In genomic region chr1:110878993-110879392, GRCh38 we compare ENCODE assay signal across 1 cellular context.
TF ChIP-seq lines count a peak whose summit lies in the region.

No MANE protein-coding gene starts in this region.

TF ChIP-seq in GM23338, 12 proteins besides CTCF, POLR2A, EP300 and RAD21 (continued from another document):
- TF ChIP-seq ZNF462 (CRISPR knock-in tag; IDR thresholded peaks at IDR 0.05) (no peak), ZNF331 (CRISPR knock-in tag; IDR thresholded peaks at IDR 0.05; ENCODE audit: low read depth) (no peak)
